In the genomic region with DNA sequence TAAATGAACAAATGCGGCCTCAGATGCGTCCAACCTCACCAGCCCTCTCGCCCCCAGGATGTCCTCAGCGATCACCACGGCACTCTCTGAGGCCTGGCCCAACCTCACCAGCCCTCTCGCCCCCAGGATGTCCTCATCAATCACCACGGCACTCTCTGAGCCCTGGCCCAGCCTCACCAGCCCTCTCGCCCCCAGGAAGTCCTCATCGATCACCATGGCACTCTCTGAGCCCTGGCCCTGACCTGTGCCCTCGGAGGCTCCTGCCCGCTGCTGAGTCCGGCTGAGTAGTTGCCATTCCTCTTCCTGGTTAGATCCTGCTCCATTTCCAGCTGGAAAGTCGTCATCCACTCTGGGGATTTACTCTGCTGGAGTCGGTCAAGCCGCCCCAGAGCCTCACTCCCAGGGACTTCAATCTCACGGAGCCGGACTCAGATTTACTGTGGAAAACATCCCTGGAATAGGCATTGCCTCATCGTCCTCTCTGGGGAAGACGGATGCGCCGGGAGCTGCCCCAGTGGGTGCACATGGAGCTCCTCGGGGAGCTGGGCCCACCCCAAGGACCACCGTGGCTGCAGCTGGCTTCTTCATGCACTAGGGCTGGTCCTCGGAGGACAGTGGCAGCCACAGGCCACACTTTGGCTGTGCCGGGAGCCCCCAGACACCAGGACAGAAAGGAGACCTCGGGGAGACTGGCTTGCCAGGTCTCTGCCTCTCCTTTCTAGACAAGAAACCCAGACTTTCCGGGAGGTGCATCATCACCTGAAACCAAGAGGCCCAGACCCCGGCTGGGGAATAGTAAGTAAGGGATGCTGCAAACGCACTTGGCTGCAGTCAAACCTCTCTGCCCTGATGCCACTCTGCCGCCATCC, we compare ENCODE assay signal across 17 cellular contexts.
"Had no signal": no experiment of that assay in that cellular context is flagged by ENCODE, and none has a peak within 500 bp of the region (broad histone marks: within the 10 kb centered on the region; RNA-seq: fewer than 3 reads in every experiment).

No MANE protein-coding gene starts in this region.

- H3K4me3 ChIP-seq: heart left ventricle, mucosa of descending colon, prostate gland, spleen had no signal

- ATAC-seq: activated CD8-positive, alpha-beta T cell treated with anti-CD3 and anti-CD28 coated beads, Interleukin-2, amount 10 ng/mL, durations not matched to agents 7 days and 5 days; heart left ventricle; left colon had no signal

- DNase-seq: activated CD4-positive, alpha-beta T cell treated with anti-CD3 and anti-CD28 coated beads for 1 hour; activated CD4-positive, alpha-beta T cell treated with anti-CD3 and anti-CD28 coated beads, Interleukin-2, amount 50 U/mL, for 1 hour; activated CD8-positive, alpha-beta T cell treated with anti-CD3 and anti-CD28 coated beads, Interleukin-2, amount 10 ng/mL, durations not matched to agents 7 days and 5 days; activated naive CD4-positive, alpha-beta T cell treated with anti-CD3 and anti-CD28 coated beads for 36 hours; activated naive CD8-positive, alpha-beta T cell treated with anti-CD3 and anti-CD28 coated beads, Interleukin-2, amount 10 ng/mL, durations not matched to agents 7 days and 5 days; amniotic stem cell; cerebellar nuclear complex; cortex of kidney; heart left ventricle; left colon; mucosa of descending colon; spleen; stimulated activated CD4-positive, alpha-beta T cell treated with anti-CD3 and anti-CD28 coated beads, Interleukin-4, amount 100 ng/mL, for 1 hour; stimulated activated naive CD4-positive, alpha-beta T cell treated with Interleukin-2 at 50 U/mL for 16 hours; WERI-Rb-1 had no signal

- H3K9me3 ChIP-seq: mucosa of descending colon, prostate gland had no signal

- H3K36me3 ChIP-seq: heart left ventricle, prostate gland, WERI-Rb-1 had no signal

- H3K4me1 ChIP-seq: heart left ventricle had no signal

- H3K27ac ChIP-seq: epithelial cell of prostate, heart left ventricle, prostate gland, spleen, WERI-Rb-1 had no signal

- H3K27me3 ChIP-seq: heart left ventricle, spleen had no signal
